In the genomic region with DNA sequence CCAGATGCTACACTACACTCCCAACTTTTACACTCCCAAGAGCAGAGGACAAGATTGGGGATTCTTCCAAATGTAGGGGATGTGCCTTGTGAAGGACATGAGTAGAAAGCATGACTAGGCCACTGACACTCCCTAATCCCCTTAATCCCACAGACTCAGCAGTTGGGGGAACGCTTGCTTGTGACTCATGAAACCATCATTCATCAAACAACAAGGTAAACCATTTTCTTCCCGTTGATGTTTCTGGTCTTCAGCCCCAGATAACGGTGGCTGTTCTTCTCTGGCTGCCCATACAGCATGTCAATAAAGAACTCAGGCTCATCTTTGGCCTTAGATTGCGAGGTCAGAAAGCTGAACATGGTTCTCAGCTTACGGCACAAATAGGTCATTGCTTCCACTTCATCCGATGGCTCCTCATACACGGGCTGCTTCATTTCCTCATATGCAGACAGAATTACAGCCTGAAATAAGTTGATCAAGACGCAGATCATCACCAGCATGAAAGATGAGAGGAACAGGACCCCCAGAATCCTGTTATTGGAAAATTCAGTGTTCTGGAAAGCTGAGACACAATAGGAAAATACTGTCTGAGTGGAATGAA, we compare ENCODE assay signal across 1 cellular context.
TF ChIP-seq lines count a peak whose summit lies in the region.

No MANE protein-coding gene starts in this region.

TF ChIP-seq in endothelial cell of umbilical vein, 7 proteins besides CTCF, POLR2A, EP300 and RAD21:
- no peak for TF ChIP-seq FOS (IDR thresholded peaks at IDR 0.05; ENCODE audit: borderline replicate concordance, insufficient read depth, low read length)
- no peak for TF ChIP-seq EZH2 (IDR thresholded peaks at IDR 0.05; ENCODE audit: borderline replicate concordance, low read depth, low read length, severe bottlenecking)
- no peak for TF ChIP-seq POLR2AphosphoS5 (IDR thresholded peaks at IDR 0.05; ENCODE audit: insufficient read depth, low read depth, low read length)
- peak; percentile 5 for TF ChIP-seq JUN (IDR thresholded peaks at IDR 0.05; ENCODE audit: borderline replicate concordance, insufficient read depth, insufficient read length, low read depth)
